28 cellular contexts compared by ENCODE assay signal in the genomic region with DNA sequence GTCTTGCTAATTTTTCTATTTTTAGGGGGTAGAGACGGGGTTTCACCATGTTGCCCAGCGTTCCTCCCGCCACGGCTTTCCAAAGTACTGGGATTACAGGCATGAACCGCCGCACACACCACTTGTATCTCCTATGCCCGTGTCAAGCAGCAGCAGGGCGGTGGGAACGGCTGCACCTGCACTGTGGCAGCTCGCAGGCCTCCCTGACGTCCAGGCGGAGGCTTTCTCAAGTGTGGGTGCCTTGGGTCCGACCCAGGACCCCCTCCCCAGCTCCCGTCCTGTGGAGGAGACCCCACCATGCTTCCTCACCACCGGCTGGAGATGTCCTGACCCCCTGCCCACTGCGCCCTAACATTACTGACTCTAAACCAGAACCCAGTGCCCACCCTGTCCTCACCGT.
"Had no signal": no experiment of that assay in that cellular context is flagged by ENCODE, and none has a peak within 500 bp of the region (broad histone marks: within the 10 kb centered on the region; RNA-seq: fewer than 3 reads in every experiment).

No MANE protein-coding gene starts in this region.

- H3K4me1 Mint-ChIP-seq: activated CD8-positive, alpha-beta memory T cell treated with anti-CD3 and anti-CD28 coated beads, Interleukin-2, amount 10 ng/mL, durations not matched to agents 7 days and 5 days; activated naive CD4-positive, alpha-beta T cell treated with anti-CD3 and anti-CD28 coated beads, Interleukin-2, amount 50 U/mL, for 24 hours; central memory CD8-positive, alpha-beta T cell had no signal

- H3K27ac Mint-ChIP-seq: activated CD8-positive, alpha-beta memory T cell treated with anti-CD3 and anti-CD28 coated beads, Interleukin-2, amount 10 ng/mL, durations not matched to agents 7 days and 5 days; activated naive CD4-positive, alpha-beta T cell treated with anti-CD3 and anti-CD28 coated beads, Interleukin-2, amount 50 U/mL, for 24 hours; neural progenitor cell; progenitor cell of endocrine pancreas; WTC11 had no signal

- H3K4me3 ChIP-seq: adrenal gland, ascending aorta, breast epithelium, esophagus muscularis mucosa, left lung, lung, neural progenitor cell, thoracic aorta, upper lobe of left lung had no signal

- H3K9me3 ChIP-seq: adrenal gland, ascending aorta, breast epithelium, esophagus muscularis mucosa, left lung, thoracic aorta, upper lobe of left lung had no signal

- H3K27ac ChIP-seq: adrenal gland, ascending aorta, breast epithelium, esophagus muscularis mucosa, left lung, neural progenitor cell, thoracic aorta, upper lobe of left lung had no signal

- H3K4me2 ChIP-seq: neural progenitor cell had no signal

- H3K36me3 ChIP-seq: breast epithelium, neural progenitor cell had no signal

- ATAC-seq: activated CD8-positive, alpha-beta memory T cell treated with anti-CD3 and anti-CD28 coated beads, Interleukin-2, amount 10 ng/mL, durations not matched to agents 7 days and 5 days; effector memory CD8-positive, alpha-beta T cell; left lung; WTC11 had no signal

- H3K4me1 ChIP-seq: adrenal gland, ascending aorta, breast epithelium, esophagus muscularis mucosa, left lung, upper lobe of left lung had no signal

- H3K27me3 Mint-ChIP-seq: activated CD8-positive, alpha-beta memory T cell treated with anti-CD3 and anti-CD28 coated beads, Interleukin-2, amount 10 ng/mL, durations not matched to agents 7 days and 5 days; activated naive CD4-positive, alpha-beta T cell treated with anti-CD3 and anti-CD28 coated beads, Interleukin-2, amount 50 U/mL, for 24 hours; central memory CD8-positive, alpha-beta T cell; effector memory CD8-positive, alpha-beta T cell; naive B cell; progenitor cell of endocrine pancreas had no signal

- H2AFZ ChIP-seq: neural progenitor cell had no signal

- H3K4me3 Mint-ChIP-seq: activated CD8-positive, alpha-beta memory T cell treated with anti-CD3 and anti-CD28 coated beads, Interleukin-2, amount 10 ng/mL, durations not matched to agents 7 days and 5 days; activated naive CD4-positive, alpha-beta T cell treated with anti-CD3 and anti-CD28 coated beads, Interleukin-2, amount 50 U/mL, for 24 hours; central memory CD8-positive, alpha-beta T cell; effector memory CD8-positive, alpha-beta T cell; naive B cell; neural progenitor cell; WTC11 had no signal

- H3K9me3 Mint-ChIP-seq: activated naive CD4-positive, alpha-beta T cell treated with anti-CD3 and anti-CD28 coated beads, Interleukin-2, amount 50 U/mL, for 24 hours; central memory CD8-positive, alpha-beta T cell; effector memory CD8-positive, alpha-beta T cell; naive B cell; neural progenitor cell; WTC11 had no signal

- DNase-seq: activated CD4-positive, alpha-beta T cell treated with anti-CD3 and anti-CD28 coated beads, Interleukin-2, amount 50 U/mL, for 48 hours; activated CD8-positive, alpha-beta memory T cell treated with anti-CD3 and anti-CD28 coated beads, Interleukin-2, amount 10 ng/mL, durations not matched to agents 7 days and 5 days; activated gamma-delta T cell treated with Interleukin-2 at 50 U/mL for 16 hours; activated T-cell treated with anti-CD3 and anti-CD28 coated beads for 4 hours; adrenal gland; effector memory CD8-positive, alpha-beta T cell; glutamatergic neuron; hippocampal formation; kidney glomerular epithelial cell; left lung; naive B cell; stimulated activated CD4-positive, alpha-beta T cell treated with anti-CD3 and anti-CD28 coated beads, Interleukin-4, amount 100 ng/mL, for 1 hour; stimulated activated naive CD4-positive, alpha-beta T cell treated with Interleukin-2 at 50 U/mL for 16 hours; T-helper 9 cell had no signal

- H3K27me3 ChIP-seq: adrenal gland, ascending aorta, breast epithelium, esophagus muscularis mucosa, left lung, neural progenitor cell, upper lobe of left lung had no signal

- H3K36me3 Mint-ChIP-seq: activated CD8-positive, alpha-beta memory T cell treated with anti-CD3 and anti-CD28 coated beads, Interleukin-2, amount 10 ng/mL, durations not matched to agents 7 days and 5 days; activated naive CD4-positive, alpha-beta T cell treated with anti-CD3 and anti-CD28 coated beads, Interleukin-2, amount 50 U/mL, for 24 hours; neural progenitor cell; WTC11 had no signal

- FAIRE-seq: colon, endothelial cell of umbilical vein, frontal cortex had no signal
